In genomic region chr1:199856381-199856780, GRCh38 we compare ENCODE assay signal across 16 cellular contexts.
DNase-seq lines count a peak whose midpoint lies in the region; ATAC-seq and TF ChIP-seq lines count a peak whose summit lies in the region.
"Had no signal": no experiment of that assay in that cellular context is flagged by ENCODE, and none has a peak within 500 bp of the region (broad histone marks: within the 10 kb centered on the region; RNA-seq: fewer than 3 reads in every experiment).

No MANE protein-coding gene starts in this region.

- intact Hi-C loops in CD14-positive monocyte (cut with micrococcal nuclease), result loop anchor here in 1 of 2 donors (5.0 kb wide), 1 partner anchor 164 kb away; no protein-coding TSS in a partner anchor

- H3K4ac ChIP-seq in mesendoderm (ENCODE audit: low read depth, low read length), result no peak overlapping the region

- no peak for ATAC-seq in GM18861 (IDR thresholded peaks at IDR 0.05; ENCODE audit: unreplicated experiment)

- H3K9ac ChIP-seq in mesendoderm (ENCODE audit: low read length), result no peak overlapping the region

- H3K27ac ChIP-seq in mesendoderm (ENCODE audit: low read depth, low read length), result no peak overlapping the region
- H3K27ac ChIP-seq: RWPE1 had no signal

- no peak overlapping the region for H2AK5ac ChIP-seq in mesendoderm (ENCODE audit: low read length)

- TF ChIP-seq CTCF in CD14-positive monocyte (IDR thresholded peaks at IDR 0.05), result no peak
- no peak for TF ChIP-seq CTCF in endothelial cell (IDR thresholded peaks at IDR 0.05; ENCODE audit: unreplicated experiment)

- DNase-seq in CD14-positive monocyte (ENCODE audit: low spot score) (no peak), NCI-H226 (peak; percentile 21), endothelial cell (ENCODE audit: low spot score) (no peak), mesendoderm (peak; percentile 51), SHP77 (lab: John Stamatoyannopoulos, UW) (no peak), glomerular visceral epithelial cell (ENCODE audit: extremely low spot score) (no peak)
- DNase-seq in activated CD8-positive, alpha-beta memory T cell treated with anti-CD3 and anti-CD28 coated beads, Interleukin-2, amount 50 U/mL, for 48 hours, result no peak
- DNase-seq: CD8-positive, alpha-beta memory T cell; DMS 273 treated with DMSO at 0.1 percent for 48 hours; NCI-H1436; NCI-H345; NCI-H526 treated with DMSO at 0.1 percent for 48 hours; NK-92 treated with Interleukin-12 subunit alpha and Interleukin-12 subunit beta, amount 100 ng/mL, for 24 hours had no signal

- H3K9me3 Mint-ChIP-seq in CD14-positive monocyte (peaks cover 0 to 4% (median 0%) of the 10 kb centered on the region in 7 donors), endothelial cell (ENCODE audit: unreplicated experiment) (no peaks in the 10 kb centered on the region)
- H3K9me3 Mint-ChIP-seq: CD8-positive, alpha-beta memory T cell had no signal

- H3K56ac ChIP-seq in mesendoderm (ENCODE audit: low read length), result no peak overlapping the region

- no peaks in the 10 kb centered on the region for H3K79me1 ChIP-seq in mesendoderm (ENCODE audit: low read length)

- no peak overlapping the region for H3K18ac ChIP-seq in mesendoderm (ENCODE audit: low read length)

- H2BK120ac ChIP-seq in mesendoderm (ENCODE audit: low read depth, low read length), result no peak overlapping the region

- H3K4me1 Mint-ChIP-seq in CD14-positive monocyte (peaks cover 49% of the 10 kb centered on the region), endothelial cell (ENCODE audit: unreplicated experiment) (peaks cover 48% of the 10 kb centered on the region)

- peaks cover 3% of the 10 kb centered on the region for H3K4me1 ChIP-seq in mesendoderm (ENCODE audit: control insufficient read depth, low read depth, low read length)

- no peak overlapping the region for H3K4me3 ChIP-seq in mesendoderm (ENCODE audit: low read length)

- no peak overlapping the region for H2BK5ac ChIP-seq in mesendoderm (ENCODE audit: low read length)

- H3K4me2 ChIP-seq in mesendoderm (ENCODE audit: low read length), result no peak overlapping the region

- H4K8ac ChIP-seq in mesendoderm (ENCODE audit: low read depth, low read length), result no peak overlapping the region

- H3K27ac Mint-ChIP-seq in CD14-positive monocyte (peak overlapping the region; percentile 26 to 87 (median 80)), endothelial cell (ENCODE audit: unreplicated experiment) (peak overlapping the region; percentile 74)
- H3K27ac Mint-ChIP-seq: B cell; CD8-positive, alpha-beta memory T cell had no signal

- H3K27me3 Mint-ChIP-seq in CD14-positive monocyte (ENCODE audit: low read depth in 3 of 3), result peaks cover 0 to 3% (median 0%) of the 10 kb centered on the region in 3 donors
- no peaks in the 10 kb centered on the region for H3K27me3 Mint-ChIP-seq in endothelial cell (ENCODE audit: unreplicated experiment)

- H3K36me3 Mint-ChIP-seq in CD14-positive monocyte (peaks cover 0 to 3% of the 10 kb centered on the region in 2 donors), endothelial cell (ENCODE audit: low read depth, unreplicated experiment) (no peaks in the 10 kb centered on the region)

- H2BK15ac ChIP-seq in mesendoderm (replicated peaks; ENCODE audit: low read depth), result no peak overlapping the region

- H3K23ac ChIP-seq in mesendoderm (ENCODE audit: low read length), result no peak overlapping the region

- H3K79me2 ChIP-seq in mesendoderm (ENCODE audit: control insufficient read depth, insufficient read depth, low read length), result no peaks in the 10 kb centered on the region

- H3K4me3 Mint-ChIP-seq in CD14-positive monocyte (no peak overlapping the region), endothelial cell (ENCODE audit: unreplicated experiment) (no peak overlapping the region)
- H3K4me3 Mint-ChIP-seq: B cell; CD8-positive, alpha-beta memory T cell had no signal

- H3K27me3 ChIP-seq in mesendoderm (ENCODE audit: insufficient read depth, low read length, poor library complexity), result no peaks in the 10 kb centered on the region

- H4K5ac ChIP-seq in mesendoderm (ENCODE audit: low read length), result no peak overlapping the region

- no peaks in the 10 kb centered on the region for H3K36me3 ChIP-seq in mesendoderm (ENCODE audit: control insufficient read depth, insufficient read depth, low read length)

- no CpG with 5 or more reads among the region's 3 CpGs for WGBS in mesendoderm (ENCODE audit: extremely low coverage, insufficient coverage, low lambda C conversion rate)

Comparison
In these comparisons a context has a peak if more than half of its experiments do, and no peak if none do; other contexts are left out.
1. DNase-seq: peak in NCI-H226 (single experiment) and mesendoderm (single experiment); none in CD14-positive monocyte (single experiment), endothelial cell (single experiment), SHP77 (0 of 2), activated CD8-positive, alpha-beta memory T cell treated with anti-CD3 and anti-CD28 coated beads, Interleukin-2, amount 50 U/mL, for 48 hours (single experiment) and glomerular visceral epithelial cell (single experiment).